In genomic region chr11:8962827-8963226, GRCh38 we compare ENCODE assay signal across 1 cellular context.
TF ChIP-seq lines count a peak whose summit lies in the region.

No MANE protein-coding gene starts in this region.

TF ChIP-seq in endothelial cell of umbilical vein, 7 proteins besides CTCF, POLR2A, EP300 and RAD21:
- no peak for TF ChIP-seq POLR2AphosphoS5 (IDR thresholded peaks at IDR 0.05; ENCODE audit: insufficient read depth, low read depth, low read length)
- TF ChIP-seq MAX (IDR thresholded peaks at IDR 0.05; ENCODE audit: insufficient read depth, insufficient read length): no peak
- TF ChIP-seq JUN (IDR thresholded peaks at IDR 0.05; ENCODE audit: borderline replicate concordance, insufficient read depth, insufficient read length, low read depth): no peak
- no peak for TF ChIP-seq GATA2 (IDR thresholded peaks at IDR 0.05; ENCODE audit: insufficient read depth, insufficient read length, low read depth, low read length)
- TF ChIP-seq MYC (IDR thresholded peaks at IDR 0.05; ENCODE audit: low read depth, low read length): no peak
- TF ChIP-seq EZH2 (IDR thresholded peaks at IDR 0.05; ENCODE audit: borderline replicate concordance, low read depth, low read length, severe bottlenecking): no peak
- TF ChIP-seq FOS (IDR thresholded peaks at IDR 0.05; ENCODE audit: borderline replicate concordance, insufficient read depth, low read length): no peak
